ENCODE assay signal across 11 cellular contexts in genomic region chr18:62384610-62385097, GRCh38. TPM values are rescaled to one million over a fixed set of nuclear protein-coding genes. Genes with fewer than 3 reads are reported as not detected.
A peak's percentile ranks its signal among the peaks of the same experiment; 100 is the strongest.
DNase-seq lines count a peak whose midpoint lies in the region; ATAC-seq and TF ChIP-seq lines count a peak whose summit lies in the region.
"Had no signal": no experiment of that assay in that cellular context is flagged by ENCODE, and none has a peak within 500 bp of the region (broad histone marks: within the 10 kb centered on the region; RNA-seq: fewer than 3 reads in every experiment).

No MANE protein-coding gene starts in this region.

- peak overlapping the region; percentile 48 for H3K4me3 Mint-ChIP-seq in WTC11

- H2BK12ac ChIP-seq in trophoblast cell (ENCODE audit: low read length) = no peak overlapping the region

- no peaks in the 10 kb centered on the region for H3K36me3 ChIP-seq in trophoblast cell (ENCODE audit: control insufficient read depth in 1 of 2, insufficient read depth in 2 of 2, low read length in 2 of 2)

- H2BK5ac ChIP-seq in trophoblast cell (ENCODE audit: low read depth, low read length, poor library complexity) = no peak overlapping the region

- POLR2A ChIA-PET in WTC11 (lab: Charles Lee) = no interaction called here
- POLR2A ChIA-PET in GM10248 (lab: Yijun Ruan, JAX) = no interaction called here

- TF ChIP-seq CTCF in WTC11 (IDR thresholded peaks at IDR 0.05) = no peak
- no peak for TF ChIP-seq CTCF in foreskin fibroblast (IDR thresholded peaks at IDR 0.05; ENCODE audit: low read depth, low read length)
- TF ChIP-seq CTCF in GM10248 (IDR thresholded peaks at IDR 0.05; ENCODE audit: control extremely low read depth, extremely low read depth, low read depth, missing control alignments) = no peak

- no CpG with 5 or more reads among the region's 46 CpGs for WGBS in trophoblast cell (ENCODE audit: extremely low coverage, insufficient coverage, insufficient read length)

- H3K27ac ChIP-seq in trophoblast cell (ENCODE audit: low read depth, low read length) = no peak overlapping the region

- H3K4me1 Mint-ChIP-seq in WTC11 = peaks cover 21% of the 10 kb centered on the region

- no peak overlapping the region for H4K8ac ChIP-seq in trophoblast cell (ENCODE audit: low read depth, low read length)

- H2AFZ ChIP-seq in trophoblast cell (ENCODE audit: insufficient read depth, low read length, poor library complexity) = peak overlapping the region; percentile 18

- H3K79me2 ChIP-seq in trophoblast cell (ENCODE audit: control insufficient read depth, insufficient read depth, low read length, poor library complexity) = no peaks in the 10 kb centered on the region

- no peak overlapping the region for H4K91ac ChIP-seq in trophoblast cell (ENCODE audit: low read depth, low read length)

- no peak overlapping the region for H3K27ac Mint-ChIP-seq in WTC11

- H4K12ac ChIP-seq in trophoblast cell (ENCODE audit: low read depth, low read length) = no peak overlapping the region

- peak overlapping the region; percentile 24 to 31 for H3K4me3 ChIP-seq in foreskin fibroblast (ENCODE audit: low read depth in 1 of 2, low read length in 2 of 2)
- no peak overlapping the region for H3K4me3 ChIP-seq in trophoblast cell (ENCODE audit: low read depth, low read length)

- no peak overlapping the region for H2BK120ac ChIP-seq in trophoblast cell (ENCODE audit: insufficient read depth, low read length, poor library complexity)

- peaks cover 11% of the 10 kb centered on the region for H3K9me3 Mint-ChIP-seq in WTC11

- peaks cover 4% of the 10 kb centered on the region for H3K79me1 ChIP-seq in trophoblast cell (ENCODE audit: low read length)

- H3K18ac ChIP-seq in trophoblast cell (ENCODE audit: low read length) = no peak overlapping the region

- peaks cover 9% of the 10 kb centered on the region in 2 experiments for H3K4me1 ChIP-seq in trophoblast cell (ENCODE audit: control insufficient read depth in 1 of 2, insufficient read depth in 2 of 2, low read length in 2 of 2)

- ATAC-seq in WTC11 = peak; percentile 84
- ATAC-seq in GM21529 (IDR thresholded peaks at IDR 0.05; ENCODE audit: unreplicated experiment) = no peak

- no peaks in the 10 kb centered on the region for H3K36me3 Mint-ChIP-seq in WTC11

- H3K4ac ChIP-seq in trophoblast cell (ENCODE audit: low read depth, low read length) = no peak overlapping the region

- no peak overlapping the region for H3K9ac ChIP-seq in trophoblast cell (ENCODE audit: low read length)

- no peak overlapping the region for H3K14ac ChIP-seq in trophoblast cell (ENCODE audit: low read length)

- H3K9me3 ChIP-seq in trophoblast cell (ENCODE audit: insufficient read depth, low read depth, low read length) = no peaks in the 10 kb centered on the region

- H3K27me3 ChIP-seq in trophoblast cell (ENCODE audit: insufficient read depth, low read length) = no peaks in the 10 kb centered on the region

- DNase-seq in ELF-1 (ENCODE audit: low read depth, low spot score) (peak; percentile 60), WTC11 (ENCODE audit: low spot score) (peak; percentile 47), foreskin fibroblast (peak; percentile 5 to 29), trophoblast cell (peak; percentile 79 to 84), GM10248 (ENCODE audit: extremely low spot score) (no peak)
- no peak for DNase-seq in activated CD4-positive, CD25-positive, alpha-beta regulatory T cell (lab: John Stamatoyannopoulos, UW)
- DNase-seq in central memory CD4-positive, alpha-beta T cell = no peak
- DNase-seq: erythroblast, KG1, NCI-H446 had no signal

- CTCF ChIA-PET in WTC11 (lab: Charles Lee) (interaction anchor here (1.4 kb wide), 1 partner anchor 60 kb away, joined by 8 read pairs; the partner anchor contains the start of gene TNFRSF11A), GM10248 (lab: Yijun Ruan, JAX) (no interaction called here)

- peak overlapping the region; percentile 34 for H3K4me2 ChIP-seq in trophoblast cell (ENCODE audit: low read length)

- H3K23ac ChIP-seq in trophoblast cell (ENCODE audit: low read length) = no peak overlapping the region

- no peaks in the 10 kb centered on the region; the same call in 1 of the 2 replicates for H3K27me3 Mint-ChIP-seq in WTC11 (ENCODE audit: low read depth)

- H2AK5ac ChIP-seq in trophoblast cell (ENCODE audit: low read length) = no peak overlapping the region

TF ChIP-seq in WTC11, 78 proteins besides CTCF, POLR2A, EP300 and RAD21:
- TF ChIP-seq NR1H2 (CRISPR knock-in tag; IDR thresholded peaks at IDR 0.05) = no peak
- peak; percentile 71; the same call in 1 of the 2 replicates for TF ChIP-seq FOXP1 (CRISPR knock-in tag; IDR thresholded peaks at IDR 0.05; ENCODE audit: borderline replicate concordance)
- TF ChIP-seq CREM (CRISPR knock-in tag; IDR thresholded peaks at IDR 0.05) = no peak
- peak; percentile 54; the same call in 1 of the 2 replicates for TF ChIP-seq MAX (CRISPR knock-in tag; IDR thresholded peaks at IDR 0.05)
- TF ChIP-seq TCF7 (CRISPR knock-in tag; IDR thresholded peaks at IDR 0.05; ENCODE audit: low read depth) = 0 out of 2 replicates have a peak, but pooled peaks have one; percentile 23

RNA-seq across cellular contexts. Expression of gene TNFRSF11A, which starts 59.5 kb away (rescaled TPM):
- total RNA-seq in WTC11 (2021) = 3.9 to 4.9 TPM (median 4.7 TPM) in 3 replicates
- 0.12 and 0.19 TPM in 2 replicates for polyA plus RNA-seq in trophoblast cell (2013)

Comparison
In these comparisons a context has a peak if more than half of its experiments do, and no peak if none do; other contexts are left out.
1. DNase-seq: peak in ELF-1 (single experiment), WTC11 (single experiment), foreskin fibroblast (2 of 2) and trophoblast cell (2 of 2); none in activated CD4-positive, CD25-positive, alpha-beta regulatory T cell (0 of 4), GM10248 (single experiment) and central memory CD4-positive, alpha-beta T cell (single experiment).